In genomic region chr3:191973820-191974219, GRCh38 we compare ENCODE assay signal across 23 cellular contexts.
DNase-seq lines count a peak whose midpoint lies in the region; ATAC-seq and TF ChIP-seq lines count a peak whose summit lies in the region.
"Had no signal": no experiment of that assay in that cellular context is flagged by ENCODE, and none has a peak within 500 bp of the region (broad histone marks: within the 10 kb centered on the region; RNA-seq: fewer than 3 reads in every experiment).

No MANE protein-coding gene starts in this region.

- peak; percentile 35 for ATAC-seq in GM18502 (IDR thresholded peaks at IDR 0.05; ENCODE audit: poor library complexity, unreplicated experiment)
- ATAC-seq in heart left ventricle: no peak
- ATAC-seq: HCT116 had no signal

- no peak overlapping the region for H2BK5ac ChIP-seq in neuronal stem cell (ENCODE audit: low read length)

- H3K79me1 ChIP-seq in neuronal stem cell (ENCODE audit: low read depth, low read length): no peaks in the 10 kb centered on the region

- intact Hi-C loops in heart left ventricle (cut with DNase I): no loop called here

- no peak overlapping the region for H3K4ac ChIP-seq in neuronal stem cell (ENCODE audit: low read length)

- H3K27ac ChIP-seq in HEK293 (ENCODE audit: extremely low read depth, low read depth, low read length) (no peak overlapping the region), neuronal stem cell (replicated peaks; ENCODE audit: low read length) (no peak overlapping the region), heart left ventricle (no peak overlapping the region)
- H3K27ac ChIP-seq: GM23248, KMS-11 had no signal

- H2BK12ac ChIP-seq in neuronal stem cell (ENCODE audit: low read length): no peak overlapping the region

- H4K91ac ChIP-seq in neuronal stem cell (ENCODE audit: low read depth, low read length, poor library complexity): no peak overlapping the region

- H3K4me1 ChIP-seq in HEK293 (ENCODE audit: control insufficient read depth, insufficient read depth, low read length) (no peaks in the 10 kb centered on the region), neuronal stem cell (ENCODE audit: control insufficient read depth in 2 of 2, insufficient read depth in 1 of 2, low read depth in 1 of 2, low read length in 2 of 2) (no peaks in the 10 kb centered on the region), heart left ventricle (no peaks in the 10 kb centered on the region)
- H3K4me1 ChIP-seq: BE2C had no signal

- H2AK5ac ChIP-seq in neuronal stem cell (ENCODE audit: low read depth, low read length): peak overlapping the region; percentile 35

- no peak overlapping the region for H2BK120ac ChIP-seq in neuronal stem cell (ENCODE audit: low read depth, low read length)

- peak overlapping the region; percentile 58 for H2BK15ac ChIP-seq in neuronal stem cell (ENCODE audit: low read length)

- POLR2A ChIA-PET in HEK293 (lab: Yijun Ruan, JAX): no interaction called here

- no peak for TF ChIP-seq POLR2A in heart left ventricle (IDR thresholded peaks at IDR 0.05)

- H3K27me3 ChIP-seq in neuronal stem cell (ENCODE audit: control insufficient read depth in 3 of 3, insufficient read depth in 3 of 3, low read depth in 1 of 3, low read length in 3 of 3): no peaks in the 10 kb centered on the region
- no peaks in the 10 kb centered on the region for H3K27me3 ChIP-seq in heart left ventricle
- H3K27me3 ChIP-seq: BE2C had no signal

- no peak overlapping the region for H3K4me2 ChIP-seq in neuronal stem cell (ENCODE audit: insufficient read depth, low read length, poor library complexity, severe bottlenecking)
- H3K4me2 ChIP-seq: KMS-11, SK-N-SH had no signal

- DNase-seq in SHP77 treated with DMSO at 0.1 percent for 48 hours (lab: John Stamatoyannopoulos, UW) (peak; percentile 75), neuronal stem cell (ENCODE audit: low spot score) (no peak), heart left ventricle (no peak), NCI-H82 (lab: John Stamatoyannopoulos, UW) (no peak)
- DNase-seq in activated T-cell treated with anti-CD3 and anti-CD28 coated beads, Interleukin-2, amount 50 U/mL, for 48 hours: no peak
- DNase-seq: BE2C; CD4-positive, CD25-positive, alpha-beta regulatory T cell; EL; GF-D8; GM23248; IMR-90; MV-4-11; NCI-H1105 treated with DMSO at 0.1 percent for 48 hours; NCI-H1694 treated with DMSO at 0.1 percent for 48 hours; NCI-H2081 treated with DMSO at 0.1 percent for 48 hours; NCI-H446 treated with DMSO at 0.1 percent for 48 hours; OCI-M1; Right ventricle myocardium superior; SK-N-SH had no signal

- H3K36me3 ChIP-seq in HEK293 (ENCODE audit: control insufficient read depth in 2 of 2, insufficient read depth in 1 of 2, low read length in 2 of 2) (no peaks in the 10 kb centered on the region), neuronal stem cell (replicated peaks in 1 of 2; ENCODE audit: control insufficient read depth in 2 of 2, insufficient read depth in 2 of 2, low read length in 2 of 2) (no peaks in the 10 kb centered on the region), heart left ventricle (no peaks in the 10 kb centered on the region)
- H3K36me3 ChIP-seq: BE2C had no signal

- TF ChIP-seq CTCF in HEK293 (tag by site-specific recombination; IDR thresholded peaks at IDR 0.05) (no peak), heart left ventricle (IDR thresholded peaks at IDR 0.05) (no peak)

- peak overlapping the region; percentile 38 for H3K14ac ChIP-seq in neuronal stem cell (ENCODE audit: low read length)

- H2AFZ ChIP-seq in neuronal stem cell (ENCODE audit: low read length): peak overlapping the region; percentile 40
- H2AFZ ChIP-seq: GM23248 had no signal

- peak overlapping the region; percentile 44 for H3K18ac ChIP-seq in neuronal stem cell (ENCODE audit: low read length)

- H3K9ac ChIP-seq in neuronal stem cell (ENCODE audit: low read depth, low read length, poor library complexity): no peak overlapping the region
- H3K9ac ChIP-seq: GM23248, KMS-11, SK-N-SH had no signal

- no CpG with 5 or more reads among the region's 6 CpGs for WGBS in neuronal stem cell (ENCODE audit: extremely low coverage in 2 of 2, insufficient read length in 2 of 2, insufficient replicate concordance in 1 of 2), 2 donors
- WGBS in heart left ventricle, 4 donors: 68 to 80% (median 74%) methylated on average over 5 to 6 of the region's 6 CpGs

- H3K23ac ChIP-seq in neuronal stem cell (ENCODE audit: low read depth, low read length, poor library complexity): no peak overlapping the region

- H4K8ac ChIP-seq in neuronal stem cell (ENCODE audit: low read depth, low read length): no peak overlapping the region

- H3K9me3 ChIP-seq in HEK293 (ENCODE audit: control insufficient read depth, insufficient read depth, low read depth, low read length): no peaks in the 10 kb centered on the region
- H3K9me3 ChIP-seq in neuronal stem cell (replicated peaks in 1 of 2; ENCODE audit: control insufficient read depth in 2 of 2, insufficient read depth in 1 of 2, low read depth in 1 of 2, low read length in 2 of 2): peaks cover 0 to 6% of the 10 kb centered on the region in 2 donors
- H3K9me3 ChIP-seq in heart left ventricle: no peaks in the 10 kb centered on the region
- H3K9me3 ChIP-seq: BE2C, SK-N-SH had no signal

- CTCF ChIA-PET in HEK293 (lab: Yijun Ruan, JAX): no interaction called here

- no peak overlapping the region for H3K4me3 ChIP-seq in HEK293 (ENCODE audit: low read depth, low read length)
- peak overlapping the region in 1 of 2 donors; percentile 29 for H3K4me3 ChIP-seq in neuronal stem cell (ENCODE audit: low read length in 2 of 2)
- no peak overlapping the region for H3K4me3 ChIP-seq in heart left ventricle
- H3K4me3 ChIP-seq: GM23248 had no signal

TF ChIP-seq in HEK293, 187 proteins besides CTCF, POLR2A, EP300 and RAD21:
- no peak for TF ChIP-seq ZNF266 (tag by site-specific recombination; IDR thresholded peaks at IDR 0.05; ENCODE audit: low read depth)
- peak; percentile 65; the same call in 1 of the 2 replicates for TF ChIP-seq ZNF549 (tag by site-specific recombination; IDR thresholded peaks at IDR 0.05)
